In the genomic region with DNA sequence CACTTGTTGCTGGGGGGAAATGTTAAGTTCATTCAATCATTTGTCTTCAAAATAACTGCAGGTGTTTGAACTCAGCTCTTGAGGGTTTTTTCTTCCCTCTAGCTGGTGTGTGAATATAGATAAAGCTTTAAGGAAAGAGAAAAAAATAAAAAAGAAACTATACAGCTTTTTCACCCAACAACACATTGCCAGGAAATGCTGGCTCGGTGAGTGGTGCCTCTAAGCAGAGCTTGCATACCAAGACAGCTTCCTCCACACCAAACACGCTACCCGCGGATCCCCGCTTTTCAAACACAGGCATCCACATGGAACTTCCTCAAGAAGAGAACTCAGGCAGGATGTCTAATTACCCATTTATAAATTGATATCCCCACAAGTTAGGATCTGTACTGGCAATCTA, we compare ENCODE assay signal across 1 cellular context.
TF ChIP-seq lines count a peak whose summit lies in the region.

No MANE protein-coding gene starts in this region.

TF ChIP-seq in H1, 55 proteins besides CTCF, POLR2A, EP300 and RAD21:
- no peak for TF ChIP-seq CTBP2 (IDR thresholded peaks at IDR 0.05; ENCODE audit: borderline replicate concordance, insufficient read depth, insufficient read length, low read length)
- TF ChIP-seq POLR2AphosphoS5 (IDR thresholded peaks at IDR 0.05; ENCODE audit: low read depth, low read length), result no peak
- TF ChIP-seq MAFK (IDR thresholded peaks at IDR 0.05; ENCODE audit: low read depth, low read length), result no peak
- TF ChIP-seq KDM5A (IDR thresholded peaks at IDR 0.05; ENCODE audit: low read length), result no peak
- TF ChIP-seq TAF1 (IDR thresholded peaks at IDR 0.05; ENCODE audit: low read depth, low read length), result no peak
- no peak for TF ChIP-seq TAF7 (optimal IDR thresholded peaks at IDR 0.05; ENCODE audit: borderline replicate concordance, low read depth, low read length)
- no peak for TF ChIP-seq CEBPB (IDR thresholded peaks at IDR 0.05; ENCODE audit: low read depth, low read length)
- TF ChIP-seq BRCA1 (IDR thresholded peaks at IDR 0.05; ENCODE audit: low read depth, low read length), result no peak
